19 cellular contexts compared by ENCODE assay signal in genomic region chr16:492211-492875, GRCh38. TPM values are rescaled to one million over a fixed set of nuclear protein-coding genes. Genes with fewer than 3 reads are reported as not detected.
A peak's percentile ranks its signal among the peaks of the same experiment; 100 is the strongest.
DNase-seq lines count a peak whose midpoint lies in the region; ATAC-seq and TF ChIP-seq lines count a peak whose summit lies in the region.
"Had no signal": no experiment of that assay in that cellular context is flagged by ENCODE, and none has a peak within 500 bp of the region (broad histone marks: within the 10 kb centered on the region; RNA-seq: fewer than 3 reads in every experiment).

No MANE protein-coding gene starts in this region.

- TF ChIP-seq POLR2A in testis (IDR thresholded peaks at IDR 0.05): no peak

- TF ChIP-seq CTCF in activated B cell treated with CpG ODN at 0.5 μM for 24 hours (IDR thresholded peaks at IDR 0.05) (no peak), testis (IDR thresholded peaks at IDR 0.05) (no peak)

- H3K27me3 ChIP-seq in right cardiac atrium (ENCODE audit: control insufficient read depth, insufficient read depth): no peaks in the 10 kb centered on the region
- no peaks in the 10 kb centered on the region for H3K27me3 ChIP-seq in testis

- H3K4me3 ChIP-seq in right cardiac atrium (ENCODE audit: low read length) (no peak overlapping the region), testis (peak overlapping the region; percentile 1 to 39)
- H3K4me3 ChIP-seq: A549, K562 had no signal

- WGBS in right cardiac atrium: 92% methylated on average over 30 of the region's 30 CpGs
- WGBS in testis, 2 donors: 56 to 81% methylated on average over 3 to 29 of the region's 30 CpGs

- intact Hi-C loops in right cardiac atrium (cut with DNase I) (no loop called here), cardiac septum (cut with DNase I) (no loop called here), activated B cell treated with CpG ODN at 0.5 μM for 24 hours (cut with micrococcal nuclease) (no loop called here), left colon (cut with DNase I, micrococcal nuclease) (no loop called here), testis (cut with DNase I; ENCODE audit: low total_unique reads) (no loop called here)

- ATAC-seq in right cardiac atrium (peak; percentile 43 to 44), activated B cell treated with CpG ODN at 0.5 μM for 24 hours (ENCODE audit: low read depth) (peak; percentile 21), left colon (peak; percentile 54)
- no peak for ATAC-seq in stimulated activated naive CD8-positive, alpha-beta T cell treated with anti-CD3 and anti-CD28 coated beads, Interleukin-15, amount 100 ng/mL, for 72 hours

- H3K36me3 Mint-ChIP-seq in activated B cell treated with CpG ODN at 0.5 μM for 24 hours (ENCODE audit: low read depth): peaks cover 31% of the 10 kb centered on the region

- no peak overlapping the region for H3K4me3 Mint-ChIP-seq in activated B cell treated with CpG ODN at 0.5 μM for 24 hours
- H3K4me3 Mint-ChIP-seq in stimulated activated naive CD8-positive, alpha-beta T cell treated with anti-CD3 and anti-CD28 coated beads, Interleukin-15, amount 100 ng/mL, for 72 hours: no peak overlapping the region
- H3K4me3 Mint-ChIP-seq: CD14-positive monocyte, HFFc6 had no signal

- H3K27me3 Mint-ChIP-seq in activated B cell treated with CpG ODN at 0.5 μM for 24 hours: no peaks in the 10 kb centered on the region
- H3K27me3 Mint-ChIP-seq in stimulated activated naive CD8-positive, alpha-beta T cell treated with anti-CD3 and anti-CD28 coated beads, Interleukin-15, amount 100 ng/mL, for 72 hours: no peaks in the 10 kb centered on the region

- POLR2A ChIA-PET in activated B cell treated with CpG ODN at 0.5 μM for 24 hours (lab: Charles Lee): no interaction called here

- H3K27ac ChIP-seq in right cardiac atrium (ENCODE audit: low read length) (no peak overlapping the region), testis (peak overlapping the region; percentile 27 to 53)
- H3K27ac ChIP-seq: A549, HL-60 had no signal

- H3K9me3 ChIP-seq in right cardiac atrium (ENCODE audit: control insufficient read depth, low read length) (no peaks in the 10 kb centered on the region), testis (no peaks in the 10 kb centered on the region)
- H3K9me3 ChIP-seq: A549 had no signal

- peak in 2 of 3 donors; percentile 43 to 78 for DNase-seq in right cardiac atrium
- no peak for DNase-seq in cardiac septum (ENCODE audit: low spot score)
- no peak for DNase-seq in activated B cell treated with CpG ODN at 0.5 μM for 24 hours
- DNase-seq in left colon: no peak
- DNase-seq in testis: peak; percentile 81
- DNase-seq in NOMO-1 treated with dmso at 0.1 percent for 144 hours (lab: John Stamatoyannopoulos, UW; ENCODE audit: unreplicated experiment): no peak
- DNase-seq in stimulated activated naive CD8-positive, alpha-beta T cell treated with anti-CD3 and anti-CD28 coated beads, Interleukin-15, amount 100 ng/mL, for 72 hours: no peak
- DNase-seq in HCEC 1CT: no peak
- DNase-seq: COR-L47, HFFc6, NCI-H1048, NCI-H1694 treated with DMSO at 0.1 percent for 48 hours, NCI-H446 treated with DMSO at 0.1 percent for 48 hours, NCI-H82, SHP77 treated with DMSO at 0.1 percent for 48 hours had no signal

- no peak overlapping the region for H3K27ac Mint-ChIP-seq in activated B cell treated with CpG ODN at 0.5 μM for 24 hours
- no peak overlapping the region for H3K27ac Mint-ChIP-seq in stimulated activated naive CD8-positive, alpha-beta T cell treated with anti-CD3 and anti-CD28 coated beads, Interleukin-15, amount 100 ng/mL, for 72 hours
- H3K27ac Mint-ChIP-seq: CD14-positive monocyte, HFFc6 had no signal

- no peaks in the 10 kb centered on the region for H3K36me3 ChIP-seq in testis (ENCODE audit: low read depth, missing control alignments)

- CTCF ChIA-PET in activated B cell treated with CpG ODN at 0.5 μM for 24 hours (lab: Charles Lee): no interaction called here

- H3K4me1 ChIP-seq in right cardiac atrium (ENCODE audit: control insufficient read depth, insufficient read depth, low read length) (no peaks in the 10 kb centered on the region), testis (peaks cover 3% of the 10 kb centered on the region)
- H3K4me1 ChIP-seq: A549 had no signal

- H3K9me3 Mint-ChIP-seq in activated B cell treated with CpG ODN at 0.5 μM for 24 hours: no peaks in the 10 kb centered on the region
- H3K9me3 Mint-ChIP-seq in stimulated activated naive CD8-positive, alpha-beta T cell treated with anti-CD3 and anti-CD28 coated beads, Interleukin-15, amount 100 ng/mL, for 72 hours: no peaks in the 10 kb centered on the region
- H3K9me3 Mint-ChIP-seq: CD14-positive monocyte, HFFc6 had no signal

- no peaks in the 10 kb centered on the region for H3K4me1 Mint-ChIP-seq in activated B cell treated with CpG ODN at 0.5 μM for 24 hours
- H3K4me1 Mint-ChIP-seq in stimulated activated naive CD8-positive, alpha-beta T cell treated with anti-CD3 and anti-CD28 coated beads, Interleukin-15, amount 100 ng/mL, for 72 hours: peaks cover 10% of the 10 kb centered on the region
- H3K4me1 Mint-ChIP-seq: CD14-positive monocyte had no signal

RNA-seq across cellular contexts. Expression of gene CAPN15, which starts 35.2 kb away (rescaled TPM):
- total RNA-seq in right cardiac atrium (10 to 100 TPM; 15.4 to 22.1 (median 19.6) TPM), cardiac septum (18.5 TPM), activated B cell treated with CpG ODN at 0.5 μM for 24 hours (77.0 and 95.1 TPM in 2 replicates), left colon (100 to 1,000 TPM in 1 of 2 donors, 10 to 100 TPM in 1; 98.8 to 102 TPM), testis (100 to 1,000 TPM; 108 to 115 TPM)
- polyA plus RNA-seq in right cardiac atrium (16.9 TPM), testis (ENCODE audit: insufficient read depth, low read depth, low replicate concordance) (48.0 TPM)

Comparison
In these comparisons a context has a peak if more than half of its experiments do, and no peak if none do; other contexts are left out.
1. DNase-seq: peak in right cardiac atrium (2 of 3) and testis (single experiment); none in cardiac septum (single experiment), activated B cell treated with CpG ODN at 0.5 μM for 24 hours (single experiment), left colon (0 of 2), NOMO-1 treated with dmso at 0.1 percent for 144 hours (single experiment), stimulated activated naive CD8-positive, alpha-beta T cell treated with anti-CD3 and anti-CD28 coated beads, Interleukin-15, amount 100 ng/mL, for 72 hours (0 of 2) and HCEC 1CT (single experiment).